ENCODE assay signal across 17 cellular contexts in the genomic region with DNA sequence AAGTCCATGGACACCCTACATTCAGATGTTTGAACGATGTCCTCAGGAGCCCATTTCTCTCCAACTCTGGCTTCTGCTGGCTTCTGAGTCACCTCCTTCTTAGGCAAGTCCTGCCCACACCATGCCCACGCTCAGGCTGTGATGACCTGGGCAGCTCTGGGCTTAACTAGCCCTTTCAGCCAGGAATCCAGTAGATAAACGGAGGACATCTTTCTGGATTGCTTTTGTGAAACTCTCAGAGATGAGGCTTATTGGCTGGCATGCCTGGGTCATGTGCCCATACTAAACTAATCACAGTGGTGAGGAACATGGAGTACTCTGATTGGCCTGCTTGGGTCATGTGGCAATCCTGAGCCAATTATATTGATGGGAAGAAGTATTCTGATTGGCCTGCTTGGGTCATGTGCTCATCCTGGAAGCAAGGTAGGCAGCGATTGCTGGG. TPM values are rescaled to one million over a fixed set of nuclear protein-coding genes. Genes with fewer than 3 reads are reported as not detected.
DNase-seq lines count a peak whose midpoint lies in the region; ATAC-seq and TF ChIP-seq lines count a peak whose summit lies in the region.
"Had no signal": no experiment of that assay in that cellular context is flagged by ENCODE, and none has a peak within 500 bp of the region (broad histone marks: within the 10 kb centered on the region; RNA-seq: fewer than 3 reads in every experiment).

No MANE protein-coding gene starts in this region.

- H3K4me2 ChIP-seq in neuronal stem cell (ENCODE audit: insufficient read depth, low read length, poor library complexity, severe bottlenecking) = no peak overlapping the region

- H3K9ac ChIP-seq in neuronal stem cell (ENCODE audit: low read depth, low read length, poor library complexity) = no peak overlapping the region

- no peak overlapping the region for H2BK12ac ChIP-seq in neuronal stem cell (ENCODE audit: low read length)

- H3K27me3 Mint-ChIP-seq in activated T-helper 17 cell treated with anti-CD3 and anti-CD28 coated beads, Interleukin-2, amount 50 U/mL, for 72 hours = no peaks in the 10 kb centered on the region

- H3K36me3 Mint-ChIP-seq in activated T-helper 17 cell treated with anti-CD3 and anti-CD28 coated beads, Interleukin-2, amount 50 U/mL, for 72 hours (ENCODE audit: low read depth) = peaks cover 46% of the 10 kb centered on the region

- H3K36me3 ChIP-seq in neuronal stem cell (replicated peaks in 1 of 2; ENCODE audit: control insufficient read depth in 2 of 2, insufficient read depth in 2 of 2, low read length in 2 of 2) = no peaks in the 10 kb centered on the region
- H3K36me3 ChIP-seq: pancreas had no signal

- H4K8ac ChIP-seq in neuronal stem cell (ENCODE audit: low read depth, low read length) = no peak overlapping the region

- no peak overlapping the region for H3K4me3 ChIP-seq in neuronal stem cell (ENCODE audit: low read length in 2 of 2)
- H3K4me3 ChIP-seq: pancreas had no signal

- H3K14ac ChIP-seq in neuronal stem cell (ENCODE audit: low read length) = no peak overlapping the region

- H3K27ac ChIP-seq in neuronal stem cell (replicated peaks; ENCODE audit: low read length) = no peak overlapping the region
- H3K27ac ChIP-seq: pancreas had no signal

- no peak overlapping the region for H3K27ac Mint-ChIP-seq in activated T-helper 17 cell treated with anti-CD3 and anti-CD28 coated beads, Interleukin-2, amount 50 U/mL, for 72 hours

- H3K9me3 Mint-ChIP-seq in activated T-helper 17 cell treated with anti-CD3 and anti-CD28 coated beads, Interleukin-2, amount 50 U/mL, for 72 hours = peaks cover 4% of the 10 kb centered on the region

- H3K4me3 Mint-ChIP-seq in activated T-helper 17 cell treated with anti-CD3 and anti-CD28 coated beads, Interleukin-2, amount 50 U/mL, for 72 hours = no peak overlapping the region

- H3K9me3 ChIP-seq in neuronal stem cell (replicated peaks in 1 of 2; ENCODE audit: control insufficient read depth in 2 of 2, insufficient read depth in 1 of 2, low read depth in 1 of 2, low read length in 2 of 2) = no peaks in the 10 kb centered on the region
- H3K9me3 ChIP-seq: pancreas had no signal

- TF ChIP-seq RAD21 in Ishikawa (IDR thresholded peaks at IDR 0.05; ENCODE audit: low read depth) = no peak

- WGBS in neuronal stem cell (ENCODE audit: extremely low coverage in 2 of 2, insufficient read length in 2 of 2, insufficient replicate concordance in 1 of 2), 2 donors = no CpG with 5 or more reads among the region's 4 CpGs

- no peaks in the 10 kb centered on the region for H3K4me1 ChIP-seq in neuronal stem cell (ENCODE audit: control insufficient read depth in 2 of 2, insufficient read depth in 1 of 2, low read depth in 1 of 2, low read length in 2 of 2)
- H3K4me1 ChIP-seq: pancreas had no signal

- H2BK15ac ChIP-seq in neuronal stem cell (ENCODE audit: low read length) = no peak overlapping the region

- ATAC-seq in activated T-helper 17 cell treated with anti-CD3 and anti-CD28 coated beads, Interleukin-2, amount 50 U/mL, for 72 hours (replicated peaks) = peak; percentile 66
- ATAC-seq in GM19351 (IDR thresholded peaks at IDR 0.05; ENCODE audit: unreplicated experiment) (no peak), HG03521 (IDR thresholded peaks at IDR 0.05; ENCODE audit: unreplicated experiment) (no peak)
- ATAC-seq: left ventricle myocardium superior; pancreas; stimulated activated naive CD8-positive, alpha-beta T cell treated with anti-CD3 and anti-CD28 coated beads, Interleukin-15, Interleukin-2, amounts not matched to agents 100 U/mL and 50 U/mL, for 24 hours had no signal

- no peak overlapping the region for H3K18ac ChIP-seq in neuronal stem cell (ENCODE audit: low read length)

- TF ChIP-seq EP300 in Ishikawa (IDR thresholded peaks at IDR 0.05; ENCODE audit: borderline replicate concordance) = no peak

- H3K23ac ChIP-seq in neuronal stem cell (ENCODE audit: low read depth, low read length, poor library complexity) = no peak overlapping the region

- peak overlapping the region; percentile 25 for H2AFZ ChIP-seq in neuronal stem cell (ENCODE audit: low read length)

- peaks cover 8% of the 10 kb centered on the region for H3K4me1 Mint-ChIP-seq in activated T-helper 17 cell treated with anti-CD3 and anti-CD28 coated beads, Interleukin-2, amount 50 U/mL, for 72 hours

- no peak overlapping the region for H2BK5ac ChIP-seq in neuronal stem cell (ENCODE audit: low read length)

- H3K27me3 ChIP-seq in neuronal stem cell (ENCODE audit: control insufficient read depth in 3 of 3, insufficient read depth in 3 of 3, low read depth in 1 of 3, low read length in 3 of 3) = no peaks in the 10 kb centered on the region
- H3K27me3 ChIP-seq: pancreas had no signal

- no peak overlapping the region for H4K91ac ChIP-seq in neuronal stem cell (ENCODE audit: low read depth, low read length, poor library complexity)

- H2BK120ac ChIP-seq in neuronal stem cell (ENCODE audit: low read depth, low read length) = no peak overlapping the region

- no peaks in the 10 kb centered on the region for H3K79me1 ChIP-seq in neuronal stem cell (ENCODE audit: low read depth, low read length)

- DNase-seq in DMS53 (lab: John Stamatoyannopoulos, UW) = peak; percentile 21
- no peak for DNase-seq in DMS53 treated with DMSO at 0.1 percent for 48 hours (lab: John Stamatoyannopoulos, UW; ENCODE audit: unreplicated experiment)
- no peak for DNase-seq in neuronal stem cell (ENCODE audit: low spot score)
- no peak for DNase-seq in NCI-H1105 treated with DMSO at 0.1 percent for 48 hours (lab: John Stamatoyannopoulos, UW)
- DNase-seq: 8988T; activated CD4-positive, alpha-beta T cell treated with anti-CD3 and anti-CD28 coated beads for 48 hours; activated naive CD4-positive, alpha-beta T cell; cortex of kidney; foreskin melanocyte; left ventricle myocardium superior; NCI-H524; pancreas; stimulated activated naive CD8-positive, alpha-beta T cell treated with anti-CD3 and anti-CD28 coated beads, Interleukin-15, Interleukin-2, amounts not matched to agents 100 U/mL and 50 U/mL, for 24 hours had no signal

- H3K4ac ChIP-seq in neuronal stem cell (ENCODE audit: low read length) = no peak overlapping the region

- no peak overlapping the region for H2AK5ac ChIP-seq in neuronal stem cell (ENCODE audit: low read depth, low read length)

TF ChIP-seq in Ishikawa, 13 proteins besides CTCF, POLR2A, EP300 and RAD21:
- TF ChIP-seq USF1 (IDR thresholded peaks at IDR 0.05) (peak; percentile 90), TCF12 (IDR thresholded peaks at IDR 0.05; ENCODE audit: low read depth) (no peak), FOXM1 (IDR thresholded peaks at IDR 0.05; ENCODE audit: borderline replicate concordance, low read depth) (no peak), YY1 (IDR thresholded peaks at IDR 0.05; ENCODE audit: low read depth) (no peak), TEAD4 (IDR thresholded peaks at IDR 0.05) (no peak)
- TF ChIP-seq, protein P1, sequence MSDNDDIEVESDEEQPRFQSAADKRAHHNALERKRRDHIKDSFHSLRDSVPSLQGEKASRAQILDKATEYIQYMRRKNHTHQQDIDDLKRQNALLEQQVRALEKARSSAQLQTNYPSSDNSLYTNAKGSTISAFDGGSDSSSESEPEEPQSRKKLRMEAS (IDR thresholded peaks at IDR 0.05) = no peak

RNA-seq across cellular contexts. Expression of gene TNFRSF8, which starts 32.7 kb away (rescaled TPM):
- 100 to 1,000 TPM in 1 of 2 donors, 10 to 100 TPM in 1; 35.3 to 216 TPM for total RNA-seq in activated T-helper 17 cell treated with anti-CD3 and anti-CD28 coated beads, Interleukin-2, amount 50 U/mL, for 72 hours
- polyA plus RNA-seq in neuronal stem cell (2013, experiment 1 of 2) = 0.01 TPM
- 0.01 TPM for polyA plus RNA-seq in neuronal stem cell (2013, experiment 2 of 2)
